In genomic region chr2:140687825-140688224, GRCh38 we compare ENCODE assay signal across 33 cellular contexts.
"Had no signal": no experiment of that assay in that cellular context is flagged by ENCODE, and none has a peak within 500 bp of the region (broad histone marks: within the 10 kb centered on the region; RNA-seq: fewer than 3 reads in every experiment).

No MANE protein-coding gene starts in this region.

- H3K9me3 ChIP-seq: ascending aorta had no signal

- DNase-seq: activated CD4-positive, alpha-beta memory T cell treated with anti-CD3 and anti-CD28 coated beads, Interleukin-2, amount 10 ng/mL, durations not matched to agents 7 days and 5 days; activated CD4-positive, alpha-beta T cell treated with anti-CD3 and anti-CD28 coated beads for 1 hour; activated CD4-positive, alpha-beta T cell treated with anti-CD3 and anti-CD28 coated beads for 36 hours; activated CD4-positive, alpha-beta T cell treated with anti-CD3 and anti-CD28 coated beads for 48 hours; activated CD4-positive, alpha-beta T cell treated with anti-CD3 and anti-CD28 coated beads, Interleukin-2, amount 10 ng/mL, durations not matched to agents 7 days and 5 days; activated CD4-positive, alpha-beta T cell treated with anti-CD3 and anti-CD28 coated beads, Interleukin-2, amount 50 U/mL, for 48 hours; activated CD4-positive, CD25-positive, alpha-beta regulatory T cell; activated CD8-positive, alpha-beta memory T cell treated with anti-CD3 and anti-CD28 coated beads for 24 hours; activated CD8-positive, alpha-beta memory T cell treated with anti-CD3 and anti-CD28 coated beads, Interleukin-2, amount 10 ng/mL, durations not matched to agents 7 days and 5 days; activated CD8-positive, alpha-beta memory T cell treated with anti-CD3 and anti-CD28 coated beads, Interleukin-2, amount 50 U/mL, for 48 hours; activated CD8-positive, alpha-beta T cell treated with anti-CD3 and anti-CD28 coated beads, Interleukin-2, amount 10 ng/mL, durations not matched to agents 7 days and 5 days; activated effector memory CD4-positive, alpha-beta T cell treated with Interleukin-2 at 50 U/mL for 16 hours; activated gamma-delta T cell; activated naive CD4-positive, alpha-beta T cell treated with anti-CD3 and anti-CD28 coated beads, Interleukin-2, amount 10 ng/mL, durations not matched to agents 7 days and 5 days; activated naive CD4-positive, alpha-beta T cell treated with Interleukin-2 at 50 U/mL for 16 hours; activated naive CD8-positive, alpha-beta T cell treated with anti-CD3 and anti-CD28 coated beads, Interleukin-2, amount 10 ng/mL, durations not matched to agents 7 days and 5 days; activated naive CD8-positive, alpha-beta T cell treated with anti-CD3 and anti-CD28 coated beads, Interleukin-2, amount 50 U/mL, for 24 hours; activated T-cell treated with anti-CD3 and anti-CD28 coated beads, Interleukin-2, amount 50 U/mL, for 24 hours; activated T-cell treated with anti-CD3 and anti-CD28 coated beads, Interleukin-2, amount 50 U/mL, for 48 hours; amygdala; anterior cingulate cortex; caudate nucleus; cerebellar nuclear complex; T-helper 1 cell; T-helper 2 cell; T-helper 9 cell; WERI-Rb-1 had no signal

- H3K4me1 ChIP-seq: ascending aorta had no signal

- H3K4me3 ChIP-seq: ascending aorta, cardiac muscle cell had no signal

- H3K36me3 ChIP-seq: ascending aorta, cardiac muscle cell, WERI-Rb-1 had no signal

- H3K27me3 ChIP-seq: ascending aorta, cardiac muscle cell had no signal

- FAIRE-seq: bronchial epithelial cell, TTC549 had no signal

- ATAC-seq: activated CD4-positive, alpha-beta T cell treated with anti-CD3 and anti-CD28 coated beads for 36 hours; activated CD4-positive, CD25-positive, alpha-beta regulatory T cell treated with anti-CD3 and anti-CD28 coated beads, Interleukin-2, amount 50 U/mL, for 24 hours; activated CD8-positive, alpha-beta memory T cell treated with anti-CD3 and anti-CD28 coated beads, Interleukin-2, amount 10 ng/mL, durations not matched to agents 7 days and 5 days; activated CD8-positive, alpha-beta T cell treated with anti-CD3 and anti-CD28 coated beads, Interleukin-2, amount 10 ng/mL, durations not matched to agents 7 days and 5 days; activated naive CD8-positive, alpha-beta T cell treated with anti-CD3 and anti-CD28 coated beads, Interleukin-2, amount 50 U/mL, for 24 hours; WTC11 had no signal

- H3K27ac ChIP-seq: ascending aorta, cardiac muscle cell, WERI-Rb-1 had no signal
